In the genomic region with DNA sequence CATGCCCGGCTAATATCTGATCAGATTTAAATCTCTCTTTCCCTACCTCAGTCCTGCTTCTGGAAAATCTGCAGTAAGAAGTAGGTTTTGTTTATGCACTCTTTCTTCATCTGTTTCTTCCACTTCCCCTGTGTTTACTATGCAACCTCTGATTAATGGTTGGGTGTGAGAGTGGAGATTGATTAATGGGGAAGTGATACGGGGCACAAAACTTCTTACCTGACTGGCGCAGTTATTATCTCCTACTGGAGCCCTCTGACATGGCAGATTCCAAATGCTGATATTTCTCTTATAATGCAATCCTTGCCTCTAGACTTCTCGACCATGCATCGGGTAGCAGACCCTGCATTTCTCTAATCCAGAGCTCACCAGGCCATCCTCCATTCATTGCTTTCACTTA, we compare ENCODE assay signal across 20 cellular contexts.
"Had no signal": no experiment of that assay in that cellular context is flagged by ENCODE, and none has a peak within 500 bp of the region (broad histone marks: within the 10 kb centered on the region; RNA-seq: fewer than 3 reads in every experiment).

No MANE protein-coding gene starts in this region.

- ATAC-seq: mucosa of descending colon; naive thymus-derived CD8-positive, alpha-beta T cell; stimulated activated memory B cell treated with anti-CD40 and anti-IgM and Interleukin-4, amounts not matched to agents 10 μg/mL and 1 μg/mL and 100 μg/mL, for 72 hours; stimulated activated naive CD8-positive, alpha-beta T cell treated with anti-CD3 and anti-CD28 coated beads, Interleukin-15, amount 100 ng/mL, for 72 hours had no signal

- DNase-seq: islet precursor cell; left ventricle myocardium inferior; mesendoderm; mucosa of descending colon; naive thymus-derived CD8-positive, alpha-beta T cell; ovary; right lobe of liver; stimulated activated CD4-positive, alpha-beta T cell treated with anti-CD3 and anti-CD28 coated beads, Interleukin-1b, Interleukin-23, amount 100 ng/mL, for 48 hours; stimulated activated CD4-positive, alpha-beta T cell treated with anti-CD3 and anti-CD28 coated beads, Interleukin-2, amount 100 ng/mL, for 48 hours; stimulated activated CD4-positive, alpha-beta T cell treated with anti-CD3 and anti-CD28 coated beads, Interleukin-4, amount 100 ng/mL, for 4 hours; stimulated activated CD8-positive, alpha-beta memory T cell treated with anti-CD3 and anti-CD28 coated beads, Interleukin-4, amount 100 ng/mL, for 48 hours; stimulated activated naive CD4-positive, alpha-beta T cell treated with Interleukin-2 at 50 U/mL for 16 hours; stimulated activated naive CD8-positive, alpha-beta T cell treated with anti-CD3 and anti-CD28 coated beads, Interleukin-15, amount 100 ng/mL, for 72 hours; substantia nigra had no signal

- H3K36me3 ChIP-seq: left ventricle myocardium inferior, ovary, right atrium auricular region, right lobe of liver, tibial nerve, vagina had no signal

- H3K4me3 ChIP-seq: left ventricle myocardium inferior, lung, mucosa of descending colon, ovary, right atrium auricular region, right lobe of liver, smooth muscle cell, tibial nerve, vagina had no signal

- H3K27ac ChIP-seq: left ventricle myocardium inferior, ovary, right atrium auricular region, right lobe of liver, tibial nerve, vagina had no signal

- H3K4me1 ChIP-seq: left ventricle myocardium inferior, right atrium auricular region, right lobe of liver, vagina had no signal

- H3K9me3 ChIP-seq: left ventricle myocardium inferior, mucosa of descending colon, ovary, right atrium auricular region, right lobe of liver, tibial nerve, vagina had no signal

- H3K27me3 ChIP-seq: ovary, right atrium auricular region, right lobe of liver, tibial nerve, vagina had no signal

- H3K4me2 ChIP-seq: smooth muscle cell had no signal
